31 cellular contexts compared by ENCODE assay signal in the genomic region with DNA sequence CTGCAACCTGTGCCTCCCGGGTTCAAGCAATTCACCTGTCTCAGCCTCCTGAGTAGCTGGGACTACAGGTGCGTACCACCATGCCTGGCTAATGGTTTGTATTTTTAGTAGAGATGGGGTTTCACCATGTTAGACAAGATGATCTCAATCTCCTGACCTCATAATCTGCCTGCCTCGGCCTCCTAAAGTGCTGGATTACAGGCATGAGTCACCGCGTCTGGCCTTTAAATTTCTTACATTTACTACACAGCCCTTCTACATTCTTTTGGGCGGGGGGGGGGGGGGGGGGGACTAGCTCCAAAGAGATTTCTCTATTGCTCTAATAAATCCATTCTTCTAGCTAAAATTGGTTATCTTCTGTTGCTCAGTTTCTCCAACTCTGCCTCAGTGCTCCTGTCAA.
"Had no signal": no experiment of that assay in that cellular context is flagged by ENCODE, and none has a peak within 500 bp of the region (broad histone marks: within the 10 kb centered on the region; RNA-seq: fewer than 3 reads in every experiment).

No MANE protein-coding gene starts in this region.

- H3K36me3 ChIP-seq: breast epithelium, Peyer's patch had no signal

- H3K27ac ChIP-seq: breast epithelium, KMS-11, Peyer's patch, SK-N-MC, VCaP had no signal

- DNase-seq: activated CD4-positive, alpha-beta memory T cell treated with anti-CD3 and anti-CD28 coated beads, Interleukin-2, amount 10 ng/mL, durations not matched to agents 7 days and 5 days; activated CD4-positive, alpha-beta T cell treated with anti-CD3 and anti-CD28 coated beads for 36 hours; activated CD4-positive, alpha-beta T cell treated with anti-CD3 and anti-CD28 coated beads, Interleukin-2, amount 50 U/mL, for 1 hour; activated gamma-delta T cell; activated naive CD4-positive, alpha-beta T cell treated with anti-CD3 and anti-CD28 coated beads for 36 hours; activated naive CD8-positive, alpha-beta T cell treated with anti-CD3 and anti-CD28 coated beads for 36 hours; activated T-cell treated with anti-CD3 and anti-CD28 coated beads for 4 hours; activated T-cell treated with anti-CD3 and anti-CD28 coated beads, Interleukin-2, amount 50 U/mL, for 48 hours; anterior cingulate cortex; caudate nucleus; MV-4-11; NCI-H1092 treated with DMSO at 0.1 percent for 48 hours; NCI-H1417 treated with DMSO at 0.1 percent for 48 hours; NCI-H1694; NCI-H2029; NCI-H2107; NCI-H345; NCI-H510A; NCI-H69; NK-92 treated with Interleukin-12 subunit alpha and Interleukin-12 subunit beta, amount 100 ng/mL, for 24 hours; OCI-M1; Peyer's patch; T-cell; T-helper 2 cell; T1000 had no signal

- H3K9me3 ChIP-seq: breast epithelium, Peyer's patch had no signal

- H3K4me3 Mint-ChIP-seq: activated CD4-positive, alpha-beta memory T cell treated with anti-CD3 and anti-CD28 coated beads, Interleukin-2, amount 10 ng/mL, durations not matched to agents 7 days and 5 days; activated CD4-positive, alpha-beta T cell treated with anti-CD3 and anti-CD28 coated beads for 36 hours; activated naive CD4-positive, alpha-beta T cell treated with anti-CD3 and anti-CD28 coated beads for 36 hours; activated naive CD8-positive, alpha-beta T cell treated with anti-CD3 and anti-CD28 coated beads for 36 hours; activated T-helper 17 cell treated with anti-CD3 and anti-CD28 coated beads, Interleukin-2, amount 50 U/mL, for 72 hours; T-cell had no signal

- H3K4me1 ChIP-seq: breast epithelium, Peyer's patch had no signal

- H3K27ac Mint-ChIP-seq: activated CD4-positive, alpha-beta memory T cell treated with anti-CD3 and anti-CD28 coated beads, Interleukin-2, amount 10 ng/mL, durations not matched to agents 7 days and 5 days; activated CD4-positive, alpha-beta T cell treated with anti-CD3 and anti-CD28 coated beads for 36 hours; activated naive CD4-positive, alpha-beta T cell treated with anti-CD3 and anti-CD28 coated beads for 36 hours; activated naive CD8-positive, alpha-beta T cell treated with anti-CD3 and anti-CD28 coated beads for 36 hours; activated T-helper 17 cell treated with anti-CD3 and anti-CD28 coated beads, Interleukin-2, amount 50 U/mL, for 72 hours; T-cell had no signal

- H3K36me3 Mint-ChIP-seq: activated naive CD8-positive, alpha-beta T cell treated with anti-CD3 and anti-CD28 coated beads for 36 hours; T-cell had no signal

- H3K4me2 ChIP-seq: KMS-11 had no signal

- H3K9ac ChIP-seq: KMS-11 had no signal

- H3K9me3 Mint-ChIP-seq: activated naive CD4-positive, alpha-beta T cell treated with anti-CD3 and anti-CD28 coated beads for 36 hours; activated naive CD8-positive, alpha-beta T cell treated with anti-CD3 and anti-CD28 coated beads for 36 hours; activated T-helper 17 cell treated with anti-CD3 and anti-CD28 coated beads, Interleukin-2, amount 50 U/mL, for 72 hours had no signal

- H3K4me3 ChIP-seq: breast epithelium, Peyer's patch, SK-N-MC had no signal

- H3K27me3 ChIP-seq: breast epithelium, Peyer's patch had no signal

- FAIRE-seq: TTC549 had no signal

- H3K4me1 Mint-ChIP-seq: activated CD4-positive, alpha-beta memory T cell treated with anti-CD3 and anti-CD28 coated beads, Interleukin-2, amount 10 ng/mL, durations not matched to agents 7 days and 5 days; activated CD4-positive, alpha-beta T cell treated with anti-CD3 and anti-CD28 coated beads for 36 hours; activated naive CD8-positive, alpha-beta T cell treated with anti-CD3 and anti-CD28 coated beads for 36 hours; activated T-helper 17 cell treated with anti-CD3 and anti-CD28 coated beads, Interleukin-2, amount 50 U/mL, for 72 hours; T-cell had no signal

- H3K27me3 Mint-ChIP-seq: activated CD4-positive, alpha-beta memory T cell treated with anti-CD3 and anti-CD28 coated beads, Interleukin-2, amount 10 ng/mL, durations not matched to agents 7 days and 5 days; activated CD4-positive, alpha-beta T cell treated with anti-CD3 and anti-CD28 coated beads for 36 hours; activated naive CD8-positive, alpha-beta T cell treated with anti-CD3 and anti-CD28 coated beads for 36 hours; T-cell had no signal

- ATAC-seq: activated CD4-positive, alpha-beta T cell treated with anti-CD3 and anti-CD28 coated beads for 36 hours; activated T-helper 17 cell treated with anti-CD3 and anti-CD28 coated beads, Interleukin-2, amount 50 U/mL, for 72 hours; T-cell had no signal
